In the genomic region with DNA sequence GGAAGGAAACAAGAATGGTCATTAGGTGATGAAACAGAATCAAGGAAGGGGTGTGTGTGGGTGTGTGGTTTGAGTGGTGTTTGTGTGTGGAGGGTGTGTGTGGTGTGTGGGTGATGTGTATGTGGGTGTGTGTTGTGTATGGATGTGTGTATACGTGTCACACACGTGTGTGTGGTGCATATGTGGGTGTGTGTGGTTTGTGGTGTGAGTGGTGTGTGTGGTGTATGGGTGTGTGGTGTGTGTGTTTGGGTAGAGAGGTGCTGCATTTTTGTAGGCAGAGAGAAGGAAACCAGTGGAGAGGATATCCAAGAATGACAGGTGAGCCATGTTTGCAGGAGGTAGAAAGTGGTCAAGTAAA, we compare ENCODE assay signal across 8 cellular contexts. TPM values are rescaled to one million over a fixed set of nuclear protein-coding genes. Genes with fewer than 3 reads are reported as not detected.
DNase-seq lines count a peak whose midpoint lies in the region; ATAC-seq lines count a peak whose summit lies in the region.

No MANE protein-coding gene starts in this region.

- H3K4me3 ChIP-seq in mesodermal cell (ENCODE audit: extremely low read depth, insufficient read depth, low read length, poor library complexity, severe bottlenecking), result peak overlapping the region; percentile 72

- H3K27me3 Mint-ChIP-seq in activated T-cell treated with anti-CD3 and anti-CD28 coated beads, Interleukin-2, amount 50 U/mL, for 24 hours, result no peaks in the 10 kb centered on the region

- H3K4me3 Mint-ChIP-seq in activated T-cell treated with anti-CD3 and anti-CD28 coated beads, Interleukin-2, amount 50 U/mL, for 24 hours, result peak overlapping the region; percentile 94

- H3K9me3 ChIP-seq in mesodermal cell (ENCODE audit: control insufficient read depth, low read length), result no peaks in the 10 kb centered on the region

- H3K4me1 ChIP-seq in mesodermal cell (ENCODE audit: control insufficient read depth, insufficient read depth, low read length, poor library complexity, severe bottlenecking), result peaks cover 7% of the 10 kb centered on the region

- peak; percentile 60 for DNase-seq in stimulated activated CD4-positive, alpha-beta T cell treated with anti-CD3 and anti-CD28 coated beads, Interleukin-15, amount 100 ng/mL, for 24 hours
- DNase-seq in stimulated activated CD4-positive, alpha-beta T cell treated with anti-CD3 and anti-CD28 coated beads, Interleukin-12 subunit alpha, Interleukin-12 subunit beta, amount 100 ng/mL, for 4 hours, result no peak
- peak; percentile 55 for DNase-seq in activated T-cell treated with anti-CD3 and anti-CD28 coated beads, Interleukin-2, amount 50 U/mL, for 24 hours
- no peak for DNase-seq in Kasumi-1 (lab: John Stamatoyannopoulos, UW)
- no peak for DNase-seq in HuH-7 (ENCODE audit: low spot score)
- DNase-seq in GM19240 (ENCODE audit: insufficient read length, low spot score), result no peak

- H3K4me1 Mint-ChIP-seq in activated T-cell treated with anti-CD3 and anti-CD28 coated beads, Interleukin-2, amount 50 U/mL, for 24 hours (ENCODE audit: low read depth), result peaks cover 19% of the 10 kb centered on the region

- 76 to 80% methylated on average over 2 of the region's 2 CpGs for WGBS in mesodermal cell (ENCODE audit: insufficient coverage in 2 of 2), 2 experiments

- H3K36me3 ChIP-seq in mesodermal cell (ENCODE audit: control insufficient read depth, insufficient read depth, low read length), result peaks cover 13% of the 10 kb centered on the region

- no peak for ATAC-seq in HG03045 (IDR thresholded peaks at IDR 0.05; ENCODE audit: unreplicated experiment)

- peaks cover 36% of the 10 kb centered on the region for H3K36me3 Mint-ChIP-seq in activated T-cell treated with anti-CD3 and anti-CD28 coated beads, Interleukin-2, amount 50 U/mL, for 24 hours (ENCODE audit: low read depth)

- H3K9me3 Mint-ChIP-seq in activated T-cell treated with anti-CD3 and anti-CD28 coated beads, Interleukin-2, amount 50 U/mL, for 24 hours, result no peaks in the 10 kb centered on the region

- H3K27ac ChIP-seq in mesodermal cell (ENCODE audit: low read depth, low read length, severe bottlenecking), result peak overlapping the region; percentile 82

- H3K27ac Mint-ChIP-seq in activated T-cell treated with anti-CD3 and anti-CD28 coated beads, Interleukin-2, amount 50 U/mL, for 24 hours, result peak overlapping the region; percentile 95

RNA-seq across cellular contexts. Expression of gene CEP192, which starts 1.1 kb away (rescaled TPM):
- polyA plus RNA-seq in mesodermal cell (2013, experiment 1 of 2), result 19.6 TPM
- 20.3 TPM for polyA plus RNA-seq in mesodermal cell (2013, experiment 2 of 2)

RNA-seq across cellular contexts. Expression of gene SEH1L, which starts 42.3 kb away (rescaled TPM):
- 21.5 TPM for polyA plus RNA-seq in mesodermal cell (2013, experiment 1 of 2)
- 20.0 TPM for polyA plus RNA-seq in mesodermal cell (2013, experiment 2 of 2)

Comparison
In these comparisons a context has a peak if more than half of its experiments do, and no peak if none do; other contexts are left out.
1. DNase-seq: peak in stimulated activated CD4-positive, alpha-beta T cell treated with anti-CD3 and anti-CD28 coated beads, Interleukin-15, amount 100 ng/mL, for 24 hours (single experiment) and activated T-cell treated with anti-CD3 and anti-CD28 coated beads, Interleukin-2, amount 50 U/mL, for 24 hours (single experiment); none in stimulated activated CD4-positive, alpha-beta T cell treated with anti-CD3 and anti-CD28 coated beads, Interleukin-12 subunit alpha, Interleukin-12 subunit beta, amount 100 ng/mL, for 4 hours (single experiment), Kasumi-1 (0 of 2), HuH-7 (single experiment) and GM19240 (single experiment).